ENCODE assay signal across 8 cellular contexts in the genomic region with DNA sequence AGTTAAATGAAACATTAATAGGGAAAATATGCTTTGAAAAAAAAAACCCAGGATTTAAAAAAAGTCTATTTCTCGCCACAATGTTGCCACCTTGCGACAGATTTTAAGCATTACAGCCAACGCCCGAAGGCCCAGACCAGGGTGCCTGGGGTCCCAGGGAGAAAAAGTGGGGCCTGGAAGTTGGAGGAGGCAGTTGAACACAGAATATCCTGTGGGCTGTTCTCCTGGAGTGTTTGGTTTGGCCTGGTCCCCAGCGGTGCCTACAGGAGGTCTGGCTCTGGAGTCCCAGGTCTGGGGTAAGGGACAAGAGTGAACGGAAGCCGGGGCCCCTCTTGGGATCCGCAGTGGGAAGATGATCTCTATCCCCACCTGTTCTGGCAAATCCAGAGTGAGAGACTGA. TPM values are rescaled to one million over a fixed set of nuclear protein-coding genes. Genes with fewer than 3 reads are reported as not detected.
A peak's percentile ranks its signal among the peaks of the same experiment; 100 is the strongest.
DNase-seq lines count a peak whose midpoint lies in the region; ATAC-seq and TF ChIP-seq lines count a peak whose summit lies in the region.

No MANE protein-coding gene starts in this region.

- H3K4me1 Mint-ChIP-seq in immature natural killer cell = peaks cover 61 to 73% of the 10 kb centered on the region in 2 donors

- H3K9me3 ChIP-seq in adipocyte (ENCODE audit: control insufficient read depth, low read length) = no peaks in the 10 kb centered on the region

- H3K36me3 ChIP-seq in adipocyte (ENCODE audit: control insufficient read depth, insufficient read depth, low read length, severe bottlenecking) = no peaks in the 10 kb centered on the region

- peak; percentile 45; the same call in 1 of the 2 replicates for TF ChIP-seq CTCF in GM12875 (IDR thresholded peaks at IDR 0.05; ENCODE audit: borderline replicate concordance, insufficient read depth, low read depth, low read length)

- peak overlapping the region; percentile 73 for H3K9ac ChIP-seq in adipocyte (ENCODE audit: low read length)

- in situ Hi-C loops in ACHN (cut with HindIII; ENCODE audit: low pct_ligation_motif_present, low pct_unique_long_range_greater_than_20kb, low sequenced_read_pairs) = no loop called here

- H3K4me1 ChIP-seq in adipocyte (ENCODE audit: control insufficient read depth, insufficient read depth, low read length) = peaks cover 42% of the 10 kb centered on the region

- no peak for ATAC-seq in GM21367 (IDR thresholded peaks at IDR 0.05; ENCODE audit: unreplicated experiment)

- H3K4me3 Mint-ChIP-seq in immature natural killer cell = peak overlapping the region; percentile 81 to 89 (median 85)

- H3K27ac Mint-ChIP-seq in immature natural killer cell = peak overlapping the region in 1 of 6 donors; percentile 49

- no peaks in the 10 kb centered on the region for H3K36me3 Mint-ChIP-seq in immature natural killer cell

- peak; percentile 47 for DNase-seq in ACHN
- DNase-seq in OCI-M1 (lab: John Stamatoyannopoulos, UW) = peak; percentile 73
- DNase-seq in adipocyte (ENCODE audit: low read depth) = peak; percentile 84
- DNase-seq in immature natural killer cell = peak; percentile 49 to 58 (median 57)
- DNase-seq in stimulated activated CD4-positive, alpha-beta T cell treated with anti-CD3 and anti-CD28 coated beads, Interleukin-4, amount 100 ng/mL, for 1 hour = peak; percentile 54
- DNase-seq in H4 (ENCODE audit: low spot score) = no peak

- H3K27me3 Mint-ChIP-seq in immature natural killer cell (ENCODE audit: low read depth in 3 of 3) = peaks cover 38 to 53% (median 52%) of the 10 kb centered on the region in 3 donors

- peaks cover 0 to 2% (median 0%) of the 10 kb centered on the region in 6 donors for H3K9me3 Mint-ChIP-seq in immature natural killer cell

- H3K4me3 ChIP-seq in GM12875 (ENCODE audit: low read depth, low read length) (no peak overlapping the region), adipocyte (ENCODE audit: low read length) (peak overlapping the region; percentile 66)

- peaks cover 47% of the 10 kb centered on the region for H3K27me3 ChIP-seq in adipocyte (replicated peaks; ENCODE audit: control insufficient read depth, insufficient read depth, low read length)

RNA-seq across cellular contexts. Expression of gene RNU6-1, which starts 3.4 kb away (rescaled TPM):
- polyA plus RNA-seq in immature natural killer cell = not detected
- total RNA-seq in H4 (2014; rRNA removed; shearing (Covaris generic)) = not detected in 2 replicates

RNA-seq across cellular contexts. Expression of gene SKOR1, which starts 11.2 kb away (rescaled TPM):
- under 1 TPM in 1 of 3 donors, not detected in 2; 0.08 TPM for polyA plus RNA-seq in immature natural killer cell
- not detected in 2 replicates for total RNA-seq in H4 (2014; rRNA removed; shearing (Covaris generic))
